8 cellular contexts compared by ENCODE assay signal in the genomic region with DNA sequence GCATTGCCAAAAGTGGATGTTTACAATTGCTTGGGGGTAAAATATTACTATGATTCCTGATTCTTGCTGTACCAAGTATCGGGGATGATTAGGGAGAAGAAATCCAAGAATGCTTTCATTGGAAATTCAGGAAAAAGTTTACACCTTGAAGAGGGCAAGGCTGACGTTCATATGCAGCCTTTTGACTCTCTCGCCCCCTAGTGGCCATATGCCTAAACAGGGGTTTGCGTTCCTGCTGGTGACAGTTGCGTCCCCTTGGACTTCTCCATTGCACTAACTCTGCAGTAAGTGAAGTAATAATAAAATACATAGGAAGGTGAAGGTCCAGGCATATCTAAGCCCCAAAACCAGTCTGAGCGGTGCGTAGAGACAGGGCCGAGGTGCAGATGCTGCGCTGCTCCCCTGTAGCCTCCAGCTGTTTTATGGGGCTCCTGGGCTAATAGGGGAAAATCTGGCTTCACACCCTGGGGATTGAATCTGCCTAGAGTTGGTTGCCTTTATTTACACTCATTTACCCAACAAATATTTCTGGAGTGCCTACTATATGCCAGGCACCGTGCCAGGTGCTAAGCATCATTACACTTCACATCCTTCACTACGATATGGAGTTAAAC. TPM values are rescaled to one million over a fixed set of nuclear protein-coding genes. Genes with fewer than 3 reads are reported as not detected.
DNase-seq lines count a peak whose midpoint lies in the region; ATAC-seq and FAIRE-seq lines count a peak whose summit lies in the region.

No MANE protein-coding gene starts in this region.

- H3K9me3 Mint-ChIP-seq in activated naive CD8-positive, alpha-beta T cell treated with anti-CD3 and anti-CD28 coated beads for 36 hours = no peaks in the 10 kb centered on the region

- peak; percentile 65 for ATAC-seq in GM21381 (IDR thresholded peaks at IDR 0.05; ENCODE audit: unreplicated experiment)

- no peaks in the 10 kb centered on the region for H3K36me3 Mint-ChIP-seq in activated naive CD8-positive, alpha-beta T cell treated with anti-CD3 and anti-CD28 coated beads for 36 hours

- intact Hi-C loops in cardiac septum (cut with DNase I) = loop anchor here (1.0 to 5.0 kb wide), 3 partner anchors 159 to 321 kb away; no protein-coding TSS in a partner anchor

- no peak overlapping the region for H3K9ac ChIP-seq in SK-N-MC (ENCODE audit: insufficient read length)

- H3K4me3 Mint-ChIP-seq in activated naive CD8-positive, alpha-beta T cell treated with anti-CD3 and anti-CD28 coated beads for 36 hours = no peak overlapping the region

- no peaks in the 10 kb centered on the region for H3K36me3 ChIP-seq in SK-N-MC (ENCODE audit: insufficient read depth, low read length)

- H3K9me3 ChIP-seq in SK-N-MC (ENCODE audit: low read depth, low read length) = no peaks in the 10 kb centered on the region

- FAIRE-seq in HTR-8/SVneo (lab: Jason Lieb, UNC) = peak; percentile 94

- H3K4me3 ChIP-seq in SK-N-MC = peak overlapping the region; percentile 38

- H3K27me3 Mint-ChIP-seq in activated naive CD8-positive, alpha-beta T cell treated with anti-CD3 and anti-CD28 coated beads for 36 hours = peaks cover 5% of the 10 kb centered on the region

- peak overlapping the region; percentile 71; the same call in 1 of the 2 replicates for H3K27ac ChIP-seq in SK-N-MC

- DNase-seq in DMS53 (lab: John Stamatoyannopoulos, UW) = peak; percentile 91
- peak; percentile 80 for DNase-seq in HTR-8/SVneo (ENCODE audit: insufficient read length, low spot score)
- DNase-seq in SK-N-MC (ENCODE audit: low read depth, low spot score) = peak; percentile 39
- peak; percentile 46 for DNase-seq in activated naive CD8-positive, alpha-beta T cell treated with anti-CD3 and anti-CD28 coated beads for 36 hours
- DNase-seq in cardiac septum (ENCODE audit: low spot score) = peak; percentile 82
- DNase-seq in putamen (ENCODE audit: low spot score) = peak; percentile 51
- DNase-seq in NCI-H2107 treated with DMSO at 0.1 percent for 48 hours (lab: John Stamatoyannopoulos, UW; ENCODE audit: unreplicated experiment) = no peak

- no peaks in the 10 kb centered on the region for H3K4me1 Mint-ChIP-seq in activated naive CD8-positive, alpha-beta T cell treated with anti-CD3 and anti-CD28 coated beads for 36 hours

- no peak overlapping the region for H3K27ac Mint-ChIP-seq in activated naive CD8-positive, alpha-beta T cell treated with anti-CD3 and anti-CD28 coated beads for 36 hours

RNA-seq across cellular contexts. Expression of a gene that starts 12.4 kb away (rescaled TPM):
- 1 to 10 TPM; 1.5 to 1.6 TPM for total RNA-seq in activated naive CD8-positive, alpha-beta T cell treated with anti-CD3 and anti-CD28 coated beads for 36 hours
- 24.0 TPM for total RNA-seq in cardiac septum
